ENCODE assay signal across 1 cellular context in genomic region chr12:130961921-130962326, GRCh38.
TF ChIP-seq lines count a peak whose summit lies in the region.

No MANE protein-coding gene starts in this region.

TF ChIP-seq in H1, 55 proteins besides CTCF, POLR2A, EP300 and RAD21:
- TF ChIP-seq KDM5A (IDR thresholded peaks at IDR 0.05; ENCODE audit: low read length) (no peak), HDAC2 (IDR thresholded peaks at IDR 0.05; ENCODE audit: borderline replicate concordance in 1 of 2, low read depth in 2 of 2, low read length in 2 of 2) (no peak), SIX5 (IDR thresholded peaks at IDR 0.05; ENCODE audit: low read depth, low read length) (no peak), TEAD4 (IDR thresholded peaks at IDR 0.05; ENCODE audit: low read depth, low read length) (no peak), JUN (IDR thresholded peaks at IDR 0.05; ENCODE audit: low read depth, low read length) (no peak), POU5F1 (IDR thresholded peaks at IDR 0.05; ENCODE audit: low read depth, low read length) (no peak), NRF1 (IDR thresholded peaks at IDR 0.05; ENCODE audit: low read depth, low read length) (no peak), BCL11A (IDR thresholded peaks at IDR 0.05; ENCODE audit: low read depth in 2 of 2, low read length in 2 of 2) (no peak), RBBP5 (IDR thresholded peaks at IDR 0.05; ENCODE audit: borderline replicate concordance, low read depth, low read length) (no peak), TAF7 (optimal IDR thresholded peaks at IDR 0.05; ENCODE audit: borderline replicate concordance, low read depth, low read length) (no peak), ASH2L (IDR thresholded peaks at IDR 0.05; ENCODE audit: low read length) (no peak), CHD7 (IDR thresholded peaks at IDR 0.05; ENCODE audit: insufficient replicate concordance, low read length) (no peak), KDM1A (IDR thresholded peaks at IDR 0.05; ENCODE audit: borderline replicate concordance, low read length) (no peak), EGR1 (IDR thresholded peaks at IDR 0.05; ENCODE audit: borderline replicate concordance, low read depth, low read length) (no peak), SRF (IDR thresholded peaks at IDR 0.05; ENCODE audit: low read depth, low read length) (no peak), CTBP2 (IDR thresholded peaks at IDR 0.05; ENCODE audit: borderline replicate concordance, insufficient read depth, insufficient read length, low read length) (no peak), E2F6 (IDR thresholded peaks at IDR 0.05) (no peak)
